19 cellular contexts compared by ENCODE assay signal in the genomic region with DNA sequence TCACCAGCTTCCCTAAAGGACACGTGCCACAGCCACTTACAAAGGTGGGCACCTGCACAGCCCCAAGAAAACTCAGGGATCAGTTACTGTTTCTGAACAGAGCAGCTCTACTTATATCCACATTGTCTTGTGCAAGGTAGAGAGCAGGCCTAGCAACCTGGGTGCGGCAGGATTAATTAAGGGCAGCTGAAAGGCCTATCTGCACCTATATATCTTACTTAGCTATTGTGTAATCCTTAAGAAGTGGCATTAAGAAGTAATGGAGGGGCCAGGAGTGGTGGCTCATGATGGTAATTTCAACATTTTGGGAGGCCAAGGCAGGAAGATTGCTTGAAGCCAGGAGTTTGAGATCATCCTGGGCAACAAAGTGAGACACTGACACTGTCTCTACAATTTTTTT. TPM values are rescaled to one million over a fixed set of nuclear protein-coding genes. Genes with fewer than 3 reads are reported as not detected.
A peak's percentile ranks its signal among the peaks of the same experiment; 100 is the strongest.
DNase-seq lines count a peak whose midpoint lies in the region; ATAC-seq, FAIRE-seq and TF ChIP-seq lines count a peak whose summit lies in the region.
"Had no signal": no experiment of that assay in that cellular context is flagged by ENCODE, and none has a peak within 500 bp of the region (broad histone marks: within the 10 kb centered on the region; RNA-seq: fewer than 3 reads in every experiment).

No MANE protein-coding gene starts in this region.

- RAD21 ChIA-PET in GM12878 (lab: Charles Lee; ENCODE audit: unreplicated experiment) = interaction anchor here (0.9 to 2.1 kb wide), 7 partner anchors 9 to 69 kb away, joined by 3 to 6 read pairs (median 4); no protein-coding TSS in a partner anchor

- H4K12ac ChIP-seq in trophoblast cell (ENCODE audit: low read depth, low read length) = no peak overlapping the region

- peak overlapping the region; percentile 39 for H2BK5ac ChIP-seq in trophoblast cell (ENCODE audit: low read depth, low read length, poor library complexity)

- intact Hi-C loops in GM12878 (cut with micrococcal nuclease; ENCODE audit: unreplicated experiment) = no loop called here

- no peak overlapping the region for H3K4me3 ChIP-seq in GM12878
- no peak overlapping the region for H3K4me3 ChIP-seq in trophoblast cell (ENCODE audit: low read depth, low read length)
- H3K4me3 ChIP-seq: GM23248 had no signal

- BruUV-seq in GM12878 (replicated peaks; lab: Mats Ljungman, UMichigan) = no TSS peak

- no peak for TF ChIP-seq CTCF in GM12878 (IDR thresholded peaks at IDR 0.05 in 2 of 3, conservative IDR thresholded peaks at IDR 0.05 in 1 of 3; ENCODE audit: control insufficient read depth in 2 of 3, extremely low read depth in 1 of 3, insufficient read depth in 1 of 3, low read depth in 3 of 3, low read length in 3 of 3)

- no peaks in the 10 kb centered on the region for H3K27me3 ChIP-seq in GM12878 (replicated peaks in 1 of 2; ENCODE audit: control insufficient read depth in 2 of 2, insufficient read depth in 2 of 2, low read length in 1 of 2)
- H3K27me3 ChIP-seq in trophoblast cell (ENCODE audit: insufficient read depth, low read length) = no peaks in the 10 kb centered on the region

- H3K23ac ChIP-seq in trophoblast cell (ENCODE audit: low read length) = no peak overlapping the region

- peaks cover 40% of the 10 kb centered on the region for H3K4me1 ChIP-seq in GM12878 (ENCODE audit: control insufficient read depth, insufficient read depth, low read length)
- peaks cover 8 to 15% of the 10 kb centered on the region in 2 experiments for H3K4me1 ChIP-seq in trophoblast cell (ENCODE audit: control insufficient read depth in 1 of 2, insufficient read depth in 2 of 2, low read length in 2 of 2)

- peak; percentile 82 to 84 for DNase-seq in NCI-H524 (lab: John Stamatoyannopoulos, UW)
- DNase-seq in GM12878 (ENCODE audit: low read depth, low spot score) = no peak
- DNase-seq in trophoblast cell = no peak
- DNase-seq in NCI-H2107 treated with DMSO at 0.1 percent for 48 hours (lab: John Stamatoyannopoulos, UW; ENCODE audit: unreplicated experiment) = no peak
- DNase-seq in stimulated activated CD4-positive, alpha-beta T cell treated with anti-CD3 and anti-CD28 coated beads, Interleukin-4, amount 100 ng/mL, for 4 hours = no peak
- no peak for DNase-seq in DMS114 treated with DMSO at 0.1 percent for 48 hours (lab: John Stamatoyannopoulos, UW; ENCODE audit: unreplicated experiment)
- DNase-seq: ACHN, AML-193, DMS153, GM23248, KBM-7, NCI-H1092, NCI-H1694, NCI-H774, OCI-M1, SIG-M5 had no signal

- no peak for FAIRE-seq in GM12878 (lab: Jason Lieb, UNC)

- TF ChIP-seq RAD21 in GM12878 (IDR thresholded peaks at IDR 0.05; ENCODE audit: insufficient read depth, low read depth, low read length) = no peak

- H3K9me3 ChIP-seq in GM12878 (replicated peaks; ENCODE audit: control insufficient read depth, insufficient read depth, low read length) = no peaks in the 10 kb centered on the region
- H3K9me3 ChIP-seq in trophoblast cell (ENCODE audit: insufficient read depth, low read depth, low read length) = no peaks in the 10 kb centered on the region

- H3K36me3 ChIP-seq in GM12878 (ENCODE audit: control insufficient read depth in 2 of 2, insufficient read depth in 2 of 2, low read length in 1 of 2) = no peaks in the 10 kb centered on the region
- H3K36me3 ChIP-seq in trophoblast cell (ENCODE audit: control insufficient read depth in 1 of 2, insufficient read depth in 2 of 2, low read length in 2 of 2) = no peaks in the 10 kb centered on the region

- H4K8ac ChIP-seq in trophoblast cell (ENCODE audit: low read depth, low read length) = no peak overlapping the region

- H2BK12ac ChIP-seq in trophoblast cell (ENCODE audit: low read length) = peak overlapping the region; percentile 72

- no peaks in the 10 kb centered on the region for H4K20me1 ChIP-seq in GM12878 (ENCODE audit: control insufficient read depth, insufficient read depth)

- TF ChIP-seq POLR2A in GM12878 (IDR thresholded peaks at IDR 0.05; ENCODE audit: low read depth, low read length) = no peak

- WGBS in GM12878 (ENCODE audit: insufficient coverage, insufficient replicate concordance, low lambda C conversion rate, missing lambda C conversion rate) = 93% methylated on average over 2 of the region's 2 CpGs
- no CpG with 5 or more reads among the region's 2 CpGs for WGBS in trophoblast cell (ENCODE audit: extremely low coverage, insufficient coverage, insufficient read length)

- ATAC-seq in GM21737 (IDR thresholded peaks at IDR 0.05; ENCODE audit: unreplicated experiment) (peak; percentile 1), GM12878 (no peak), GM19328 (IDR thresholded peaks at IDR 0.05; ENCODE audit: unreplicated experiment) (no peak)
- ATAC-seq: HCT116 had no signal

- H3K4ac ChIP-seq in trophoblast cell (ENCODE audit: low read depth, low read length) = peak overlapping the region; percentile 9

- H3K14ac ChIP-seq in trophoblast cell (ENCODE audit: low read length) = no peak overlapping the region

- in situ Hi-C loops in GM12878 (cut with MboI) = loop anchor here (10.0 kb wide), 1 partner anchor 324 kb away; no protein-coding TSS in a partner anchor

- H3K18ac ChIP-seq in trophoblast cell (ENCODE audit: low read length) = no peak overlapping the region

- H2AFZ ChIP-seq in GM12878 (ENCODE audit: control insufficient read depth, low read depth, low read length) (no peak overlapping the region), trophoblast cell (ENCODE audit: insufficient read depth, low read length, poor library complexity) (no peak overlapping the region)
- H2AFZ ChIP-seq: GM23248 had no signal

- POLR2A ChIA-PET in GM12878 (lab: Charles Lee) = no interaction called here

- peaks cover 7% of the 10 kb centered on the region for H3K79me1 ChIP-seq in trophoblast cell (ENCODE audit: low read length)

- CTCF ChIA-PET in GM12878 (lab: Yijun Ruan, JAX) = interaction anchor here (0.8 to 1.5 kb wide), 4 partner anchors 8 to 184 kb away, joined by 3 to 7 read pairs (median 4); no protein-coding TSS in a partner anchor

- H3K9ac ChIP-seq in GM12878 (ENCODE audit: control insufficient read depth, insufficient read depth, low read length) = no peak overlapping the region; the same call in 1 of the 2 replicates
- no peak overlapping the region for H3K9ac ChIP-seq in trophoblast cell (ENCODE audit: low read length)
- H3K9ac ChIP-seq: GM23248 had no signal

- peak overlapping the region; percentile 66 for H3K4me2 ChIP-seq in GM12878 (ENCODE audit: control insufficient read depth, insufficient read depth)
- H3K4me2 ChIP-seq in trophoblast cell (ENCODE audit: low read length) = no peak overlapping the region

- peak overlapping the region; percentile 72 for H3K27ac ChIP-seq in GM12878 (ENCODE audit: control insufficient read depth, insufficient read depth)
- peak overlapping the region; percentile 2 for H3K27ac ChIP-seq in trophoblast cell (ENCODE audit: low read depth, low read length)
- H3K27ac ChIP-seq: GM23248 had no signal

- peak overlapping the region; percentile 41 for H2BK120ac ChIP-seq in trophoblast cell (ENCODE audit: insufficient read depth, low read length, poor library complexity)

- H4K91ac ChIP-seq in trophoblast cell (ENCODE audit: low read depth, low read length) = peak overlapping the region; percentile 13

- SMC1A ChIA-PET in GM12878 (lab: Charles Lee; ENCODE audit: uncharacterized antibody, unreplicated experiment) = interaction anchor here (0.6 to 1.8 kb wide), 12 partner anchors 8 to 543 kb away, joined by 3 to 9 read pairs (median 4); a partner anchor contains a TSS

- TF ChIP-seq EP300 in GM12878 (IDR thresholded peaks at IDR 0.05; ENCODE audit: borderline replicate concordance in 1 of 2, control insufficient read depth in 1 of 2, low read depth in 2 of 2, low read length in 2 of 2) = no peak

- H2AK5ac ChIP-seq in trophoblast cell (ENCODE audit: low read length) = peak overlapping the region; percentile 39

- no peaks in the 10 kb centered on the region for H3K79me2 ChIP-seq in GM12878 (ENCODE audit: control insufficient read depth, insufficient read depth, low read length)
- no peaks in the 10 kb centered on the region for H3K79me2 ChIP-seq in trophoblast cell (ENCODE audit: control insufficient read depth, insufficient read depth, low read length, poor library complexity)

TF ChIP-seq in GM12878, 131 proteins besides CTCF, POLR2A, EP300 and RAD21 (continues in another document):
- TF ChIP-seq RELA (IDR thresholded peaks at IDR 0.05; ENCODE audit: borderline replicate concordance, partially characterized antibody) (no peak), NRF1 (conservative IDR thresholded peaks at IDR 0.05; ENCODE audit: low read depth, low read length) (no peak), NFXL1 (IDR thresholded peaks at IDR 0.05; ENCODE audit: borderline replicate concordance) (no peak), ZBED1 (IDR thresholded peaks at IDR 0.05; ENCODE audit: borderline replicate concordance) (no peak), FOS (IDR thresholded peaks at IDR 0.05; ENCODE audit: borderline replicate concordance, extremely low read depth, insufficient read length) (no peak), RB1 (IDR thresholded peaks at IDR 0.05; ENCODE audit: borderline replicate concordance) (no peak)

RNA-seq across cellular contexts. Expression of a gene that starts 12.8 kb away (rescaled TPM):
- total RNA-seq in GM12878 (2013; cell fraction: nucleolus; rRNA removed) = 66.9 and 67.3 TPM in 2 replicates
- total RNA-seq in GM12878 (2014; rRNA removed) (39.5 and 40.7 TPM in 2 replicates), GM12878 (2014; rRNA removed; fragmentation: Illumina TruSeq; extraction: Trizol) (42.8 and 52.9 TPM in 2 replicates), GM12878 (2021) (39.1 and 47.1 TPM in 2 replicates)
- 13.5 TPM for polyA plus RNA-seq in GM12878 (2011; ENCODE audit: low read depth)
- polyA plus RNA-seq in GM12878 (2011; rRNA removed) (18.6 and 28.0 TPM in 2 replicates), GM12878 (2014; fragmentation: Illumina TruSeq; extraction: Trizol) (40.6 and 41.9 TPM in 2 replicates), GM12878 (2014; fragmentation: Nextera tagmentation; extraction: Ambion mirVana) (10 to 100 TPM in 1 of 2 experiments, 1 to 10 TPM in 1; 9.4 to 10.9 TPM), GM12878 (2014; rRNA removed) (31.3 and 33.2 TPM in 2 replicates), GM12878 (2016; fragmentation: Nextera tagmentation; extraction: Ambion mirVana) (10 to 100 TPM; 30.1 to 30.9 TPM)
- 16.6 and 29.3 TPM in 2 replicates for polyA plus RNA-seq in GM12878 (2011; cell fraction: cytosol; rRNA removed)
- polyA plus RNA-seq in GM12878 (2011; cell fraction: nucleus; rRNA removed) = 14.8 and 15.9 TPM in 2 replicates
- polyA plus RNA-seq in GM12878 (2012) = 30.5 and 36.1 TPM in 2 replicates
- 31.5 and 50.5 TPM in 2 replicates for polyA minus RNA-seq in GM12878 (2011; rRNA and poly(A)+ RNA removed)
- polyA minus RNA-seq in GM12878 (2011; cell fraction: cytosol; rRNA and poly(A)+ RNA removed) = 16.8 and 19.9 TPM in 2 replicates
- 21.5 and 43.0 TPM in 2 replicates for polyA minus RNA-seq in GM12878 (2011; cell fraction: nucleus; rRNA and poly(A)+ RNA removed)
- 101 and 104 TPM in 2 replicates for polyA plus RNA-seq in trophoblast cell (2013)

Comparison
In these comparisons a context has a peak if more than half of its experiments do, and no peak if none do; other contexts are left out.
1. DNase-seq: peak in NCI-H524 (2 of 2); none in GM12878 (single experiment), trophoblast cell (0 of 2), NCI-H2107 treated with DMSO at 0.1 percent for 48 hours (single experiment), stimulated activated CD4-positive, alpha-beta T cell treated with anti-CD3 and anti-CD28 coated beads, Interleukin-4, amount 100 ng/mL, for 4 hours (0 of 2) and DMS114 treated with DMSO at 0.1 percent for 48 hours (single experiment).